In the genomic region with DNA sequence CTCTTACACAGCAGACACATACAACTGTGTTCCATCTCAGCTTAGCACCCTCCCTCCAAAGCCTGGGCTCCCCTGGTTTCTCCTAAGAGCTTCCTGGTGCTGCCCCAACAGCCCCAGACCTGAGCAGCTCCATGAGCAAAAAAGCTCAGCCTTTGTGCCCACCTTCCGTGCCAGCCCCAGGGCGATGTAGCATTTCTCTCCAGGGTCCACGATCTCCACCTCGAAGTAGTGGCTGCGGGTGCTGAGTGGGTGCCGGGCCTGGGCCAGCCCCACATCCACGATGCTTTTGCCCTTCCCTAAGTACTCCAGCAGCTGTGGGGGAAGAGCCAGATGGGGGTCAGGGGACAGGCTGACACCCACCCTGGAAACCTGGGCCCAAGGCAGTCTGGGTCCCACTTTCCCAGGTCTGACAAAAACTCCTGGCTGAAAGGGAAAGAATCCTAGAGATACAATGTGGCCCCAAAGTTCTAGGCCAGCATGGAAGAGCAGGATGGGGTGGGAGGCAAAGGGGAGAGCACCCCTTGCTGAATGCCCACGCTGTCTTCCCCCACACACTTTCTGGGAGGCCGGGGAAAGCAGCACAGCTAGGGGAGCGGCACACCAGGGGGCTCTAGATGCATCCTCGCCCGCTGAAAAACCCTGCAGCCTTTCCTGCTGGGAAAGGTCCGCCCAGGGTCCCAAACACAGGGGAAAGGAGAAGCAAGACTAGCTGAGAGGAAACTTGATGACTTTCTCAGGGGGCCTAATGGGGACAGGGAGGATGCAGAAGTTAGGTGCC, we compare ENCODE assay signal across 16 cellular contexts. TPM values are rescaled to one million over a fixed set of nuclear protein-coding genes. Genes with fewer than 3 reads are reported as not detected.
A peak's percentile ranks its signal among the peaks of the same experiment; 100 is the strongest.
DNase-seq lines count a peak whose midpoint lies in the region; ATAC-seq and TF ChIP-seq lines count a peak whose summit lies in the region.
"Had no signal": no experiment of that assay in that cellular context is flagged by ENCODE, and none has a peak within 500 bp of the region (broad histone marks: within the 10 kb centered on the region; RNA-seq: fewer than 3 reads in every experiment).

No MANE protein-coding gene starts in this region.

- H3K27me3 ChIP-seq in left ventricle myocardium inferior (ENCODE audit: low read depth) (no peaks in the 10 kb centered on the region), esophagus (ENCODE audit: control insufficient read depth in 1 of 2, insufficient read depth in 2 of 2, low read length in 2 of 2) (no peaks in the 10 kb centered on the region), prostate gland (replicated peaks; ENCODE audit: insufficient read depth) (no peaks in the 10 kb centered on the region)
- no peaks in the 10 kb centered on the region for H3K27me3 ChIP-seq in CD8-positive, alpha-beta T cell (ENCODE audit: insufficient read depth, low read length)

- CTCF ChIA-PET in CD8-positive, alpha-beta T cell (lab: Charles Lee), result interaction anchor here (0.7 to 15.0 kb wide), 9 partner anchors 10 to 145 kb away, joined by 3 to 366 read pairs (median 5); a partner anchor contains a TSS

- peaks cover 11% of the 10 kb centered on the region for H3K4me1 Mint-ChIP-seq in CD8-positive, alpha-beta T cell (ENCODE audit: low read depth)

- WGBS in esophagus, 2 donors, result 81 to 86% methylated on average over 13 of the region's 13 CpGs
- WGBS in prostate gland, result 84% methylated on average over 13 of the region's 13 CpGs

- no peaks in the 10 kb centered on the region for H3K9me3 Mint-ChIP-seq in CD8-positive, alpha-beta T cell
- H3K9me3 Mint-ChIP-seq: naive B cell had no signal

- no peak for DNase-seq in left ventricle myocardium inferior
- no peak for DNase-seq in left ventricle myocardium superior
- no peak for DNase-seq in prostate gland (ENCODE audit: low spot score)
- DNase-seq in NCI-H82 (lab: John Stamatoyannopoulos, UW), result no peak
- no peak for DNase-seq in activated CD8-positive, alpha-beta memory T cell treated with anti-CD3 and anti-CD28 coated beads, Interleukin-2, amount 50 U/mL, for 4 hours
- DNase-seq in CD8-positive, alpha-beta T cell, result no peak
- DNase-seq: central memory CD4-positive, alpha-beta T cell; naive B cell; NCI-H1417; NCI-H226; retina; SK-N-SH; stimulated activated CD4-positive, alpha-beta T cell treated with anti-CD3 and anti-CD28 coated beads, Interleukin-4, amount 100 ng/mL, for 4 hours had no signal

- H3K4me1 ChIP-seq in left ventricle myocardium inferior (peaks cover 100% of the 10 kb centered on the region), esophagus (ENCODE audit: control insufficient read depth in 2 of 2, insufficient read depth in 2 of 2, low read length in 1 of 2) (peaks cover 7 to 30% of the 10 kb centered on the region in 2 donors), prostate gland (replicated peaks) (peaks cover 7% of the 10 kb centered on the region)
- no peaks in the 10 kb centered on the region for H3K4me1 ChIP-seq in CD8-positive, alpha-beta T cell (ENCODE audit: insufficient read depth, low read length)

- intact Hi-C loops in left ventricle myocardium inferior (cut with micrococcal nuclease) (loop anchor here (5.0 kb wide), 2 partner anchors 34 to 129 kb away; a partner anchor contains a TSS), left ventricle myocardium superior (cut with micrococcal nuclease) (loop anchor here (10.0 kb wide), 1 partner anchor 127 kb away; no protein-coding TSS in a partner anchor), prostate gland (cut with DNase I) (loop anchor here (5.0 kb wide), 1 partner anchor 89 kb away; no protein-coding TSS in a partner anchor)
- intact Hi-C loops in CD8-positive, alpha-beta T cell (cut with DNase I, micrococcal nuclease), result loop anchor here (2.0 to 10.0 kb wide), 3 partner anchors 123 to 217 kb away; no protein-coding TSS in a partner anchor

- no peak for TF ChIP-seq POLR2A in prostate gland (IDR thresholded peaks at IDR 0.05)

- no peak overlapping the region for H3K4me3 Mint-ChIP-seq in CD8-positive, alpha-beta T cell
- H3K4me3 Mint-ChIP-seq: naive B cell had no signal

- H3K27ac Mint-ChIP-seq in CD8-positive, alpha-beta T cell, result no peak overlapping the region

- POLR2A ChIA-PET in CD8-positive, alpha-beta T cell (lab: Charles Lee), result no interaction called here

- H3K9me3 ChIP-seq in left ventricle myocardium inferior (replicated peaks) (no peaks in the 10 kb centered on the region), esophagus (ENCODE audit: control insufficient read depth in 2 of 2, insufficient read depth in 1 of 2, low read depth in 1 of 2, low read length in 1 of 2) (no peaks in the 10 kb centered on the region), prostate gland (no peaks in the 10 kb centered on the region)
- no peaks in the 10 kb centered on the region for H3K9me3 ChIP-seq in CD8-positive, alpha-beta T cell (ENCODE audit: low read length)
- H3K9me3 ChIP-seq: SK-N-SH had no signal

- H3K4me3 ChIP-seq in left ventricle myocardium inferior (no peak overlapping the region), esophagus (ENCODE audit: low read depth in 1 of 2, low read length in 2 of 2) (no peak overlapping the region), prostate gland (no peak overlapping the region)
- H3K4me3 ChIP-seq in CD8-positive, alpha-beta T cell (ENCODE audit: low read depth, low read length), result no peak overlapping the region

- no peaks in the 10 kb centered on the region for H3K27me3 Mint-ChIP-seq in CD8-positive, alpha-beta T cell (ENCODE audit: low read depth)
- H3K27me3 Mint-ChIP-seq: naive B cell had no signal

- ATAC-seq in left ventricle myocardium superior (no peak), GM21381 (IDR thresholded peaks at IDR 0.05; ENCODE audit: unreplicated experiment) (no peak)
- no peak for ATAC-seq in CD8-positive, alpha-beta T cell

- H3K27ac ChIP-seq in left ventricle myocardium inferior (replicated peaks) (peak overlapping the region; percentile 100), esophagus (ENCODE audit: low read depth in 2 of 2, low read length in 1 of 2) (peak overlapping the region; percentile 11 to 28), prostate gland (peak overlapping the region; percentile 47 to 62)
- H3K27ac ChIP-seq in CD8-positive, alpha-beta T cell (ENCODE audit: low read depth, low read length), result no peak overlapping the region
- H3K27ac ChIP-seq: HL-60 had no signal

- TF ChIP-seq CTCF in left ventricle myocardium inferior (IDR thresholded peaks at IDR 0.05; ENCODE audit: borderline replicate concordance), result no peak
- no peak for TF ChIP-seq CTCF in prostate gland (IDR thresholded peaks at IDR 0.05)
- TF ChIP-seq CTCF in CD8-positive, alpha-beta T cell (IDR thresholded peaks at IDR 0.05), result no peak

- peaks cover 30% of the 10 kb centered on the region for H3K36me3 ChIP-seq in left ventricle myocardium inferior
- peaks cover 3 to 45% of the 10 kb centered on the region in 2 donors for H3K36me3 ChIP-seq in esophagus (ENCODE audit: control insufficient read depth in 2 of 2, insufficient read depth in 2 of 2, low read length in 1 of 2)
- H3K36me3 ChIP-seq in prostate gland, result peaks cover 0 to 18% of the 10 kb centered on the region in 2 donors
- peaks cover 35% of the 10 kb centered on the region for H3K36me3 ChIP-seq in CD8-positive, alpha-beta T cell (ENCODE audit: insufficient read depth, low read length)

- peaks cover 90% of the 10 kb centered on the region for H3K36me3 Mint-ChIP-seq in CD8-positive, alpha-beta T cell

RNA-seq across cellular contexts. Expression of a gene that starts 11.0 kb away (rescaled TPM):
- total RNA-seq in left ventricle myocardium inferior (49.1 TPM), left ventricle myocardium superior (39.8 TPM), prostate gland (10 to 100 TPM; 38.7 to 54.4 TPM)
- 10 to 100 TPM; 16.1 to 24.1 TPM for polyA plus RNA-seq in esophagus
- total RNA-seq in CD8-positive, alpha-beta T cell, result 10 to 100 TPM; 25.1 to 25.6 TPM

RNA-seq across cellular contexts. Expression of a gene that starts 18.3 kb away (rescaled TPM):
- 109 TPM for total RNA-seq in left ventricle myocardium inferior
- total RNA-seq in left ventricle myocardium superior, result 120 TPM
- 10 to 100 TPM; 32.9 to 48.6 TPM for polyA plus RNA-seq in esophagus
- 100 to 1,000 TPM in 1 of 2 donors, 10 to 100 TPM in 1; 66.5 to 180 TPM for total RNA-seq in prostate gland
- 1 to 10 TPM; 2.5 to 3.2 TPM for total RNA-seq in CD8-positive, alpha-beta T cell

RNA-seq across cellular contexts. Expression of a gene that starts 29.3 kb away (rescaled TPM):
- total RNA-seq in left ventricle myocardium inferior (53.0 TPM), left ventricle myocardium superior (45.5 TPM), prostate gland (100 to 1,000 TPM; 189 to 532 TPM)
- 10 to 100 TPM; 40.8 to 59.1 TPM for polyA plus RNA-seq in esophagus
- total RNA-seq in CD8-positive, alpha-beta T cell, result 1 to 10 TPM in 1 of 2 experiments, under 1 TPM in 1; 0.58 to 1.2 TPM

RNA-seq across cellular contexts. Expression of a gene that starts 35.1 kb away (rescaled TPM):
- total RNA-seq in left ventricle myocardium inferior (not detected), left ventricle myocardium superior (0.12 TPM), prostate gland (under 1 TPM; 0.14 to 0.28 TPM)
- polyA plus RNA-seq in esophagus, result under 1 TPM; 0.14 to 0.16 TPM
- total RNA-seq in CD8-positive, alpha-beta T cell, result 1 to 10 TPM; 2.5 to 2.9 TPM

Comparison
In these comparisons a context has a peak if more than half of its experiments do, and no peak if none do; other contexts are left out.
1. RNA of a gene that starts 18.3 kb away (total RNA-seq): 66.5 to 180 TPM in prostate gland, 120 TPM in left ventricle myocardium superior (single experiment) and 109 TPM in left ventricle myocardium inferior (single experiment); 2.5 to 3.2 TPM in CD8-positive, alpha-beta T cell; every median in the first group is over 10 times any median in the second.
2. RNA of a gene that starts 29.3 kb away (total RNA-seq): 189 to 532 TPM in prostate gland, 53.0 TPM in left ventricle myocardium inferior (single experiment) and 45.5 TPM in left ventricle myocardium superior (single experiment); 0.58 to 1.2 TPM in CD8-positive, alpha-beta T cell; every median in the first group is over 10 times any median in the second.